In genomic region chr14:21384494-21384851, GRCh38 we compare ENCODE assay signal across 8 cellular contexts. TPM values are rescaled to one million over a fixed set of nuclear protein-coding genes. Genes with fewer than 3 reads are reported as not detected.
DNase-seq lines count a peak whose midpoint lies in the region; ATAC-seq and TF ChIP-seq lines count a peak whose summit lies in the region.

No MANE protein-coding gene starts in this region.

- peaks cover 44% of the 10 kb centered on the region for H3K4me1 ChIP-seq in Karpas-422 (ENCODE audit: low read length)

- ATAC-seq in GM21381 (IDR thresholded peaks at IDR 0.05; ENCODE audit: unreplicated experiment): peak; percentile 30

- H3K27ac Mint-ChIP-seq in chondrocyte (ENCODE audit: unreplicated experiment) (peak overlapping the region; percentile 99), nephron (peak overlapping the region; percentile 100)

- peak overlapping the region; percentile 90 for H3K4me3 Mint-ChIP-seq in chondrocyte (ENCODE audit: unreplicated experiment)
- H3K4me3 Mint-ChIP-seq in nephron: peak overlapping the region; percentile 89 to 98 (median 96)

- peak overlapping the region; percentile 98 for H3K4me3 ChIP-seq in GM06990 (replicated peaks; ENCODE audit: low read depth, low read length)
- H3K4me3 ChIP-seq in Karpas-422 (ENCODE audit: low read length): peak overlapping the region; percentile 83

- H4K20me1 ChIP-seq in Karpas-422 (ENCODE audit: insufficient read depth, low read depth, low read length): peaks cover 14% of the 10 kb centered on the region

- TF ChIP-seq CTCF in GM06990 (IDR thresholded peaks at IDR 0.05; ENCODE audit: insufficient read depth, low read length, poor library complexity, severe bottlenecking) (no peak), chondrocyte (IDR thresholded peaks at IDR 0.05) (no peak), nephron (IDR thresholded peaks at IDR 0.05; ENCODE audit: unreplicated experiment in 3 of 3) (no peak)

- peaks cover 8% of the 10 kb centered on the region for H3K36me3 ChIP-seq in GM06990 (ENCODE audit: control insufficient read depth, insufficient read depth, low read length)
- peaks cover 43% of the 10 kb centered on the region for H3K36me3 ChIP-seq in Karpas-422 (ENCODE audit: insufficient read depth, low read length)

- peak overlapping the region; percentile 74 for H3K27ac ChIP-seq in Karpas-422 (ENCODE audit: low read length)

- H3K4me1 Mint-ChIP-seq in chondrocyte (ENCODE audit: low read depth): peaks cover 33% of the 10 kb centered on the region
- H3K4me1 Mint-ChIP-seq in nephron: peaks cover 23% of the 10 kb centered on the region

- H3K9me3 Mint-ChIP-seq in chondrocyte (ENCODE audit: low read depth) (no peaks in the 10 kb centered on the region), nephron (no peaks in the 10 kb centered on the region)

- peak overlapping the region; percentile 87 for H3K9ac ChIP-seq in Karpas-422 (ENCODE audit: low read length)

- no peaks in the 10 kb centered on the region for H3K9me2 ChIP-seq in Karpas-422 (replicated peaks; ENCODE audit: insufficient read depth, low read length)

- H3K27me3 ChIP-seq in GM06990 (replicated peaks; ENCODE audit: control insufficient read depth, insufficient read depth, low read length) (no peaks in the 10 kb centered on the region), Karpas-422 (ENCODE audit: low read length) (no peaks in the 10 kb centered on the region)

- H3K27me3 Mint-ChIP-seq in chondrocyte (ENCODE audit: low read depth) (no peaks in the 10 kb centered on the region), nephron (ENCODE audit: low read depth) (no peaks in the 10 kb centered on the region)

- H2AFZ ChIP-seq in Karpas-422 (ENCODE audit: low read length): peak overlapping the region; percentile 39; the same call in 1 of the 2 replicates

- H3K9me3 ChIP-seq in Karpas-422 (ENCODE audit: low read length): no peaks in the 10 kb centered on the region

- no peak for DNase-seq in GM06990 (ENCODE audit: extremely low read depth, insufficient read length)
- no peak for DNase-seq in Karpas-422
- no peak for DNase-seq in chondrocyte (ENCODE audit: low spot score)
- DNase-seq in epidermal melanocyte (ENCODE audit: insufficient read length, low spot score): no peak
- DNase-seq in AG20443 (ENCODE audit: low spot score): no peak
- DNase-seq in activated CD4-positive, alpha-beta T cell treated with anti-CD3 and anti-CD28 coated beads for 4 hours: no peak

- H3K36me3 Mint-ChIP-seq in chondrocyte (ENCODE audit: low read depth) (peaks cover 7% of the 10 kb centered on the region), nephron (ENCODE audit: low read depth) (peaks cover 39% of the 10 kb centered on the region)

- peak overlapping the region; percentile 85 for H3K4me2 ChIP-seq in Karpas-422 (ENCODE audit: low read depth, low read length, poor library complexity, severe bottlenecking)

- H3K79me2 ChIP-seq in Karpas-422 (ENCODE audit: low read length): peaks cover 44% of the 10 kb centered on the region

RNA-seq across cellular contexts. Expression of gene SUPT16H, which starts 0.7 kb away (rescaled TPM):
- total RNA-seq in Karpas-422 (2014; rRNA removed; shearing (Covaris generic); ENCODE audit: low replicate concordance): 102 and 126 TPM in 2 replicates
- 55.8 to 77.2 TPM (median 57.7 TPM) in 3 replicates for total RNA-seq in chondrocyte
